15 cellular contexts compared by ENCODE assay signal in genomic region chr3:24351779-24352469, GRCh38.
DNase-seq lines count a peak whose midpoint lies in the region; ATAC-seq, FAIRE-seq and TF ChIP-seq lines count a peak whose summit lies in the region.
"Had no signal": no experiment of that assay in that cellular context is flagged by ENCODE, and none has a peak within 500 bp of the region (broad histone marks: within the 10 kb centered on the region; RNA-seq: fewer than 3 reads in every experiment).

No MANE protein-coding gene starts in this region.

- H3K27ac Mint-ChIP-seq in activated naive CD8-positive, alpha-beta T cell treated with anti-CD3 and anti-CD28 coated beads for 36 hours: no peak overlapping the region

- no peaks in the 10 kb centered on the region for H3K9me3 Mint-ChIP-seq in activated naive CD8-positive, alpha-beta T cell treated with anti-CD3 and anti-CD28 coated beads for 36 hours

- peak overlapping the region; percentile 31 to 71 (median 64) for H3K27ac ChIP-seq in sigmoid colon

- no peak for ATAC-seq in GM19455 (IDR thresholded peaks at IDR 0.05; ENCODE audit: unreplicated experiment)

- intact Hi-C loops in sigmoid colon (cut with DNase I): no loop called here

- DNase-seq in GM04504 (ENCODE audit: low read depth) (peak; percentile 17), bronchial epithelial cell (ENCODE audit: low read depth) (peak; percentile 27), inferior parietal cortex (ENCODE audit: extremely low spot score) (peak; percentile 55), sigmoid colon (peak; percentile 77), HCEC 1CT (no peak)
- no peak for DNase-seq in activated naive CD8-positive, alpha-beta T cell treated with anti-CD3 and anti-CD28 coated beads for 36 hours
- no peak for DNase-seq in stimulated activated CD4-positive, alpha-beta T cell treated with anti-CD3 and anti-CD28 coated beads, Interleukin-2, amount 100 ng/mL, for 24 hours
- DNase-seq: activated CD8-positive, alpha-beta memory T cell treated with anti-CD3 and anti-CD28 coated beads, Interleukin-2, amount 50 U/mL, for 4 hours; AML-193; GDM1; Kasumi-1; NCI-H345 had no signal

- FAIRE-seq in bronchial epithelial cell (lab: Jason Lieb, UNC): no peak
- FAIRE-seq: H54, TTC549 had no signal

- no peaks in the 10 kb centered on the region for H3K27me3 Mint-ChIP-seq in activated naive CD8-positive, alpha-beta T cell treated with anti-CD3 and anti-CD28 coated beads for 36 hours

- 54 to 67% methylated on average over 4 of the region's 4 CpGs for WGBS in sigmoid colon, 2 donors

- H3K4me3 ChIP-seq in bronchial epithelial cell (ENCODE audit: low read depth, low read length) (no peak overlapping the region), sigmoid colon (no peak overlapping the region)

- TF ChIP-seq CTCF in bronchial epithelial cell (IDR thresholded peaks at IDR 0.05; ENCODE audit: insufficient read depth, low read length, severe bottlenecking): no peak
- no peak for TF ChIP-seq CTCF in sigmoid colon (IDR thresholded peaks at IDR 0.05)

- no peaks in the 10 kb centered on the region for H3K27me3 ChIP-seq in bronchial epithelial cell (ENCODE audit: control insufficient read depth, insufficient read depth, low read length)
- no peaks in the 10 kb centered on the region for H3K27me3 ChIP-seq in sigmoid colon

- H3K4me1 Mint-ChIP-seq in activated naive CD8-positive, alpha-beta T cell treated with anti-CD3 and anti-CD28 coated beads for 36 hours: no peaks in the 10 kb centered on the region

- no peak for TF ChIP-seq EP300 in sigmoid colon (IDR thresholded peaks at IDR 0.05)

- H3K4me1 ChIP-seq in sigmoid colon: peaks cover 0 to 29% (median 20%) of the 10 kb centered on the region in 4 donors

- no peaks in the 10 kb centered on the region for H3K36me3 Mint-ChIP-seq in activated naive CD8-positive, alpha-beta T cell treated with anti-CD3 and anti-CD28 coated beads for 36 hours

- no peaks in the 10 kb centered on the region for H3K36me3 ChIP-seq in bronchial epithelial cell (ENCODE audit: control insufficient read depth, insufficient read depth, low read length)
- H3K36me3 ChIP-seq in sigmoid colon: no peaks in the 10 kb centered on the region

- H3K9me3 ChIP-seq in sigmoid colon: no peaks in the 10 kb centered on the region

- H3K4me3 Mint-ChIP-seq in activated naive CD8-positive, alpha-beta T cell treated with anti-CD3 and anti-CD28 coated beads for 36 hours: no peak overlapping the region

- no peak for TF ChIP-seq POLR2A in sigmoid colon (IDR thresholded peaks at IDR 0.05)

Comparison
In these comparisons a context has a peak if more than half of its experiments do, and no peak if none do; other contexts are left out.
1. DNase-seq: peak in GM04504 (single experiment), bronchial epithelial cell (single experiment), inferior parietal cortex (single experiment) and sigmoid colon (single experiment); none in HCEC 1CT (single experiment), activated naive CD8-positive, alpha-beta T cell treated with anti-CD3 and anti-CD28 coated beads for 36 hours (single experiment) and stimulated activated CD4-positive, alpha-beta T cell treated with anti-CD3 and anti-CD28 coated beads, Interleukin-2, amount 100 ng/mL, for 24 hours (0 of 2).